ENCODE assay signal across 23 cellular contexts in genomic region chr6:14406616-14407343, GRCh38.
DNase-seq lines count a peak whose midpoint lies in the region; ATAC-seq and TF ChIP-seq lines count a peak whose summit lies in the region.
"Had no signal": no experiment of that assay in that cellular context is flagged by ENCODE, and none has a peak within 500 bp of the region (broad histone marks: within the 10 kb centered on the region; RNA-seq: fewer than 3 reads in every experiment).

No MANE protein-coding gene starts in this region.

- H3K27me3 ChIP-seq in neuronal stem cell (ENCODE audit: control insufficient read depth in 3 of 3, insufficient read depth in 3 of 3, low read depth in 1 of 3, low read length in 3 of 3): peaks cover 0 to 2% (median 0%) of the 10 kb centered on the region in 3 experiments
- H3K27me3 ChIP-seq in stomach: no peaks in the 10 kb centered on the region
- H3K27me3 ChIP-seq: BE2C, esophagus muscularis mucosa, gastroesophageal sphincter, upper lobe of left lung had no signal

- no peaks in the 10 kb centered on the region for H3K9me3 ChIP-seq in neuronal stem cell (replicated peaks in 1 of 2; ENCODE audit: control insufficient read depth in 2 of 2, insufficient read depth in 1 of 2, low read depth in 1 of 2, low read length in 2 of 2)
- no peaks in the 10 kb centered on the region for H3K9me3 ChIP-seq in stomach
- H3K9me3 ChIP-seq: BE2C, esophagus muscularis mucosa, gastroesophageal sphincter, upper lobe of left lung had no signal

- H3K18ac ChIP-seq in neuronal stem cell (ENCODE audit: low read length): no peak overlapping the region

- TF ChIP-seq EP300 in stomach (IDR thresholded peaks at IDR 0.05): no peak

- no peak overlapping the region for H2BK120ac ChIP-seq in neuronal stem cell (ENCODE audit: low read depth, low read length)

- no peak overlapping the region for H2AK5ac ChIP-seq in neuronal stem cell (ENCODE audit: low read depth, low read length)

- H4K8ac ChIP-seq in neuronal stem cell (ENCODE audit: low read depth, low read length): no peak overlapping the region

- ATAC-seq in HG02571 (IDR thresholded peaks at IDR 0.05; ENCODE audit: unreplicated experiment): no peak
- no peak for ATAC-seq in stimulated activated naive CD8-positive, alpha-beta T cell treated with anti-CD3 and anti-CD28 coated beads, Interleukin-15, amount 100 ng/mL, for 72 hours
- ATAC-seq: gastroesophageal sphincter, HCT116, left lobe of liver had no signal

- H2BK15ac ChIP-seq in neuronal stem cell (ENCODE audit: low read length): no peak overlapping the region

- intact Hi-C loops in stomach (cut with DNase I; ENCODE audit: low total_unique reads): no loop called here

- no peak overlapping the region for H3K4ac ChIP-seq in neuronal stem cell (ENCODE audit: low read length)

- H3K23ac ChIP-seq in neuronal stem cell (ENCODE audit: low read depth, low read length, poor library complexity): no peak overlapping the region

- H4K91ac ChIP-seq in neuronal stem cell (ENCODE audit: low read depth, low read length, poor library complexity): no peak overlapping the region

- DNase-seq in NCI-H2029 treated with DMSO at 0.1 percent for 48 hours (lab: John Stamatoyannopoulos, UW) (peak; percentile 20), NCI-H2029 (lab: John Stamatoyannopoulos, UW) (no peak), NCI-H1694 (lab: John Stamatoyannopoulos, UW) (peak; percentile 98), cerebellum (ENCODE audit: low spot score) (peak; percentile 82), neuronal stem cell (ENCODE audit: low spot score) (peak; percentile 26), stomach (no peak)
- DNase-seq in stimulated activated naive CD8-positive, alpha-beta T cell treated with anti-CD3 and anti-CD28 coated beads, Interleukin-15, amount 100 ng/mL, for 72 hours: no peak
- DNase-seq: 8988T; activated CD4-positive, alpha-beta T cell treated with anti-CD3 and anti-CD28 coated beads for 1 hour; activated naive CD4-positive, alpha-beta T cell treated with anti-CD3 and anti-CD28 coated beads for 36 hours; activated T-cell treated with anti-CD3 and anti-CD28 coated beads, Interleukin-2, amount 50 U/mL, for 48 hours; BE2C; Calu3; effector memory CD4-positive, alpha-beta T cell; NCI-H1105; nucleus accumbens; upper lobe of left lung had no signal

- H3K27ac ChIP-seq in neuronal stem cell (replicated peaks; ENCODE audit: low read length) (peak overlapping the region; percentile 56), stomach (no peak overlapping the region)
- H3K27ac ChIP-seq: esophagus muscularis mucosa, gastroesophageal sphincter, upper lobe of left lung had no signal

- no peak overlapping the region for H3K4me2 ChIP-seq in neuronal stem cell (ENCODE audit: insufficient read depth, low read length, poor library complexity, severe bottlenecking)

- WGBS in neuronal stem cell (ENCODE audit: extremely low coverage in 2 of 2, insufficient read length in 2 of 2, insufficient replicate concordance in 1 of 2), 2 donors: no CpG with 5 or more reads among the region's 9 CpGs
- WGBS in stomach, 5 donors: 74 to 79% (median 76%) methylated on average over 9 of the region's 9 CpGs

- H3K36me3 ChIP-seq in neuronal stem cell (replicated peaks in 1 of 2; ENCODE audit: control insufficient read depth in 2 of 2, insufficient read depth in 2 of 2, low read length in 2 of 2) (no peaks in the 10 kb centered on the region), stomach (no peaks in the 10 kb centered on the region)
- H3K36me3 ChIP-seq: BE2C, esophagus muscularis mucosa, gastroesophageal sphincter, upper lobe of left lung had no signal

- H3K4me3 ChIP-seq in neuronal stem cell (ENCODE audit: low read length in 2 of 2) (no peak overlapping the region), stomach (no peak overlapping the region)
- H3K4me3 ChIP-seq: esophagus muscularis mucosa, gastroesophageal sphincter, upper lobe of left lung had no signal

- H3K27ac Mint-ChIP-seq in stimulated activated naive CD8-positive, alpha-beta T cell treated with anti-CD3 and anti-CD28 coated beads, Interleukin-15, amount 100 ng/mL, for 72 hours: no peak overlapping the region
- H3K27ac Mint-ChIP-seq: activated naive CD4-positive, alpha-beta T cell treated with anti-CD3 and anti-CD28 coated beads for 36 hours had no signal

- TF ChIP-seq CTCF in stomach (IDR thresholded peaks at IDR 0.05): no peak

- H2BK12ac ChIP-seq in neuronal stem cell (ENCODE audit: low read length): no peak overlapping the region

- H3K14ac ChIP-seq in neuronal stem cell (ENCODE audit: low read length): no peak overlapping the region

- H2BK5ac ChIP-seq in neuronal stem cell (ENCODE audit: low read length): no peak overlapping the region

- no peak for TF ChIP-seq POLR2A in stomach (IDR thresholded peaks at IDR 0.05)

- no peak overlapping the region for H2AFZ ChIP-seq in neuronal stem cell (ENCODE audit: low read length)

- H3K27me3 Mint-ChIP-seq in stimulated activated naive CD8-positive, alpha-beta T cell treated with anti-CD3 and anti-CD28 coated beads, Interleukin-15, amount 100 ng/mL, for 72 hours: no peaks in the 10 kb centered on the region
- H3K27me3 Mint-ChIP-seq: central memory CD8-positive, alpha-beta T cell had no signal

- no peak overlapping the region for H3K4me3 Mint-ChIP-seq in stimulated activated naive CD8-positive, alpha-beta T cell treated with anti-CD3 and anti-CD28 coated beads, Interleukin-15, amount 100 ng/mL, for 72 hours
- H3K4me3 Mint-ChIP-seq: activated naive CD4-positive, alpha-beta T cell treated with anti-CD3 and anti-CD28 coated beads for 36 hours; central memory CD8-positive, alpha-beta T cell had no signal

- no peak overlapping the region for H3K9ac ChIP-seq in neuronal stem cell (ENCODE audit: low read depth, low read length, poor library complexity)

- H3K79me1 ChIP-seq in neuronal stem cell (ENCODE audit: low read depth, low read length): no peaks in the 10 kb centered on the region

- H3K4me1 Mint-ChIP-seq in stimulated activated naive CD8-positive, alpha-beta T cell treated with anti-CD3 and anti-CD28 coated beads, Interleukin-15, amount 100 ng/mL, for 72 hours: no peaks in the 10 kb centered on the region
- H3K4me1 Mint-ChIP-seq: central memory CD8-positive, alpha-beta T cell had no signal

- no peaks in the 10 kb centered on the region for H3K9me3 Mint-ChIP-seq in stimulated activated naive CD8-positive, alpha-beta T cell treated with anti-CD3 and anti-CD28 coated beads, Interleukin-15, amount 100 ng/mL, for 72 hours
- H3K9me3 Mint-ChIP-seq: activated naive CD4-positive, alpha-beta T cell treated with anti-CD3 and anti-CD28 coated beads for 36 hours; central memory CD8-positive, alpha-beta T cell had no signal

- peaks cover 9 to 10% of the 10 kb centered on the region in 2 donors for H3K4me1 ChIP-seq in neuronal stem cell (ENCODE audit: control insufficient read depth in 2 of 2, insufficient read depth in 1 of 2, low read depth in 1 of 2, low read length in 2 of 2)
- no peaks in the 10 kb centered on the region for H3K4me1 ChIP-seq in stomach
- H3K4me1 ChIP-seq: BE2C, esophagus muscularis mucosa, gastroesophageal sphincter, upper lobe of left lung had no signal

Comparison
In these comparisons a context has a peak if more than half of its experiments do, and no peak if none do; other contexts are left out.
1. DNase-seq: peak in NCI-H2029 treated with DMSO at 0.1 percent for 48 hours (single experiment), NCI-H1694 (single experiment), cerebellum (single experiment) and neuronal stem cell (single experiment); none in NCI-H2029 (single experiment), stomach (single experiment) and stimulated activated naive CD8-positive, alpha-beta T cell treated with anti-CD3 and anti-CD28 coated beads, Interleukin-15, amount 100 ng/mL, for 72 hours (0 of 2).